22 cellular contexts compared by ENCODE assay signal in genomic region chr13:90308249-90308648, GRCh38.
DNase-seq lines count a peak whose midpoint lies in the region; ATAC-seq, FAIRE-seq and TF ChIP-seq lines count a peak whose summit lies in the region.
"Had no signal": no experiment of that assay in that cellular context is flagged by ENCODE, and none has a peak within 500 bp of the region (broad histone marks: within the 10 kb centered on the region; RNA-seq: fewer than 3 reads in every experiment).

No MANE protein-coding gene starts in this region.

- H3K4me1 Mint-ChIP-seq in neural crest cell = peaks cover 19% of the 10 kb centered on the region
- H3K4me1 Mint-ChIP-seq: B cell had no signal

- in situ Hi-C loops in HepG2 (cut with HindIII; ENCODE audit: extremely low pct_ligation_motif_present, low pct_unique_long_range_greater_than_20kb) = no loop called here

- H3K9me3 ChIP-seq in liver (ENCODE audit: control insufficient read depth in 4 of 4, low read length in 3 of 4) = no peaks in the 10 kb centered on the region
- peaks cover 38% of the 10 kb centered on the region for H3K9me3 ChIP-seq in HepG2 (ENCODE audit: low read length)
- H3K9me3 ChIP-seq: A549, Caco-2 had no signal

- H3K9ac ChIP-seq in liver (ENCODE audit: low read depth in 1 of 2, low read length in 2 of 2) (no peak overlapping the region), HepG2 (ENCODE audit: insufficient read depth, low read depth, low read length) (no peak overlapping the region)
- H3K9ac ChIP-seq: BLaER1 treated with 17β-estradiol and CSF1 and Interleukin-3, amounts not matched to agents 10 nM and 100 nM had no signal

- TF ChIP-seq CTCF in liver (IDR thresholded peaks at IDR 0.05; ENCODE audit: low read depth, low read length, missing input control) = no peak
- no peak for TF ChIP-seq CTCF in HepG2 (CRISPR knock-in tag; IDR thresholded peaks at IDR 0.05)
- TF ChIP-seq CTCF in neural crest cell (conservative IDR thresholded peaks at IDR 0.05) = no peak

- H3K27ac Mint-ChIP-seq in neural crest cell (ENCODE audit: unreplicated experiment) = peak overlapping the region; percentile 69
- H3K27ac Mint-ChIP-seq: B cell; CD4-positive, alpha-beta T cell; CD8-positive, alpha-beta T cell had no signal

- no peaks in the 10 kb centered on the region for H3K27me3 Mint-ChIP-seq in neural crest cell (ENCODE audit: low read depth)
- H3K27me3 Mint-ChIP-seq: B cell; CD4-positive, alpha-beta T cell had no signal

- POLR2A ChIA-PET in HepG2 (lab: Yijun Ruan, JAX) = no interaction called here

- peaks cover 7% of the 10 kb centered on the region for H3K9me3 Mint-ChIP-seq in neural crest cell

- no peak overlapping the region for H2AFZ ChIP-seq in HepG2 (ENCODE audit: low read length)

- no peak for TF ChIP-seq POLR2A in HepG2 (IDR thresholded peaks at IDR 0.05; ENCODE audit: insufficient read depth in 1 of 2, low read depth in 2 of 2, low read length in 2 of 2)

- H3K36me3 Mint-ChIP-seq in neural crest cell (ENCODE audit: low read depth) = peaks cover 3% of the 10 kb centered on the region
- H3K36me3 Mint-ChIP-seq: CD8-positive, alpha-beta T cell had no signal

- FAIRE-seq in HepG2 (lab: Jason Lieb, UNC) = no peak
- FAIRE-seq: A549, G401.6, GM12891, GM19239 had no signal

- no peak overlapping the region for H3K27ac ChIP-seq in liver (ENCODE audit: low read depth in 1 of 2, low read length in 2 of 2)
- no peak overlapping the region for H3K27ac ChIP-seq in HepG2 (ENCODE audit: extremely low read length, insufficient read depth, low read length)
- H3K27ac ChIP-seq: 22Rv1; A549; BLaER1 treated with 17β-estradiol and CSF1 and Interleukin-3, amounts not matched to agents 10 nM and 100 nM; C4-2B had no signal

- H3K4me3 Mint-ChIP-seq in neural crest cell = peak overlapping the region; percentile 3
- H3K4me3 Mint-ChIP-seq: B cell; CD4-positive, alpha-beta T cell; CD8-positive, alpha-beta T cell had no signal

- H4K20me1 ChIP-seq in HepG2 (ENCODE audit: insufficient read depth, low read length) = no peaks in the 10 kb centered on the region
- H4K20me1 ChIP-seq: BLaER1 treated with 17β-estradiol and CSF1 and Interleukin-3, amounts not matched to agents 10 nM and 100 nM had no signal

- no peak overlapping the region for H3K4me2 ChIP-seq in HepG2 (ENCODE audit: low read depth, low read length)
- H3K4me2 ChIP-seq: A549; BLaER1 treated with 17β-estradiol and CSF1 and Interleukin-3, amounts not matched to agents 10 nM and 100 nM had no signal

- peaks cover 0 to 11% (median 3%) of the 10 kb centered on the region in 4 donors for H3K4me1 ChIP-seq in liver (ENCODE audit: control insufficient read depth in 4 of 4, insufficient read depth in 4 of 4, low read length in 3 of 4)
- no peaks in the 10 kb centered on the region for H3K4me1 ChIP-seq in HepG2 (ENCODE audit: insufficient read depth, low read length)
- H3K4me1 ChIP-seq: A549, Caco-2 had no signal

- BruUV-seq in HepG2 (replicated peaks; lab: Mats Ljungman, UMichigan) = no TSS peak

- DNase-seq in HepG2 (ENCODE audit: low spot score) = no peak
- DNase-seq in left lobe of liver (ENCODE audit: low spot score) = no peak
- no peak for DNase-seq in neural crest cell (ENCODE audit: low read depth, low spot score)
- DNase-seq in NCI-H2227 treated with DMSO at 0.1 percent for 48 hours (lab: John Stamatoyannopoulos, UW) = no peak
- DNase-seq: AML-193; Caco-2; Calu3; CD4-positive, alpha-beta T cell; CD8-positive, alpha-beta T cell; DMS79 treated with DMSO at 0.1 percent for 48 hours; GF-D8 had no signal

- TF ChIP-seq RAD21 in liver (IDR thresholded peaks at IDR 0.05) = no peak
- no peak for TF ChIP-seq RAD21 in HepG2 (CRISPR knock-in tag; IDR thresholded peaks at IDR 0.05)

- H3K36me3 ChIP-seq in liver (ENCODE audit: control insufficient read depth in 4 of 4, insufficient read depth in 3 of 4, low read depth in 1 of 4, low read length in 3 of 4) (no peaks in the 10 kb centered on the region), HepG2 (replicated peaks in 1 of 2; ENCODE audit: control insufficient read depth in 1 of 2, insufficient read depth in 2 of 2, low read length in 2 of 2) (no peaks in the 10 kb centered on the region)
- H3K36me3 ChIP-seq: BLaER1 treated with 17β-estradiol and CSF1 and Interleukin-3, amounts not matched to agents 10 nM and 100 nM had no signal

- no peak for TF ChIP-seq EP300 in HepG2 (IDR thresholded peaks at IDR 0.05; ENCODE audit: low read depth in 2 of 2, low read length in 2 of 2)
- no peak for TF ChIP-seq EP300 in HepG2 (CRISPR knock-in tag; IDR thresholded peaks at IDR 0.05; ENCODE audit: borderline replicate concordance)

- H3K4me3 ChIP-seq in liver (ENCODE audit: low read depth in 1 of 3, low read length in 3 of 3) (no peak overlapping the region), HepG2 (replicated peaks in 1 of 3; ENCODE audit: insufficient read depth in 1 of 3, low read depth in 2 of 3, low read length in 3 of 3) (no peak overlapping the region)
- H3K4me3 ChIP-seq: A549; BLaER1 treated with 17β-estradiol and CSF1 and Interleukin-3, amounts not matched to agents 10 nM and 100 nM had no signal

- no peaks in the 10 kb centered on the region for H3K79me2 ChIP-seq in HepG2 (ENCODE audit: insufficient read depth, low read length)

- CTCF ChIA-PET in HepG2 (lab: Yijun Ruan, JAX; ENCODE audit: low intra/inter-chr PET ratio, low total read pairs) = no interaction called here

- no peak for ATAC-seq in HepG2
- peak; percentile 63 for ATAC-seq in left lobe of liver
- no peak for ATAC-seq in HG03280 (IDR thresholded peaks at IDR 0.05; ENCODE audit: unreplicated experiment)
- no peak for ATAC-seq in HG02852 (IDR thresholded peaks at IDR 0.05; ENCODE audit: unreplicated experiment)
- ATAC-seq: A549; CD8-positive, alpha-beta T cell had no signal

- H3K27me3 ChIP-seq in liver (ENCODE audit: control insufficient read depth in 4 of 4, insufficient read depth in 4 of 4, low read length in 3 of 4) (no peaks in the 10 kb centered on the region), HepG2 (ENCODE audit: control insufficient read depth in 1 of 2, insufficient read depth in 2 of 2, low read length in 2 of 2) (no peaks in the 10 kb centered on the region)
- H3K27me3 ChIP-seq: BLaER1 treated with 17β-estradiol and CSF1 and Interleukin-3, amounts not matched to agents 10 nM and 100 nM had no signal

- intact Hi-C loops in HepG2 (cut with micrococcal nuclease; ENCODE audit: unreplicated experiment) = no loop called here

TF ChIP-seq in liver, 16 proteins besides CTCF, POLR2A, EP300 and RAD21:
- TF ChIP-seq JUND (IDR thresholded peaks at IDR 0.05) = no peak
- no peak for TF ChIP-seq ZBTB33 (IDR thresholded peaks at IDR 0.05)
- no peak for TF ChIP-seq GABPA (IDR thresholded peaks at IDR 0.05 in 1 of 2, conservative IDR thresholded peaks at IDR 0.05 in 1 of 2)
- TF ChIP-seq NR2F2 (IDR thresholded peaks at IDR 0.05) = peak; percentile 68
- TF ChIP-seq HNF4A (conservative IDR thresholded peaks at IDR 0.05) = peak; percentile 45 to 52
- TF ChIP-seq MAX (IDR thresholded peaks at IDR 0.05) = no peak
- TF ChIP-seq YY1 (IDR thresholded peaks at IDR 0.05) = peak; percentile 41
- no peak for TF ChIP-seq HNF4G (IDR thresholded peaks at IDR 0.05)
- TF ChIP-seq FOXA2 (IDR thresholded peaks at IDR 0.05) = peak; percentile 3
- TF ChIP-seq RXRA (IDR thresholded peaks at IDR 0.05) = peak; percentile 11 to 19

TF ChIP-seq in HepG2, 621 proteins besides CTCF, POLR2A, EP300 and RAD21:
- TF ChIP-seq ATF6 (CRISPR knock-in tag; conservative IDR thresholded peaks at IDR 0.05) = no peak
- no peak for TF ChIP-seq SIN3A (IDR thresholded peaks at IDR 0.05; ENCODE audit: borderline replicate concordance, low read depth, low read length)
- no peak for TF ChIP-seq FOXK2 (IDR thresholded peaks at IDR 0.05)
- no peak for TF ChIP-seq ESRRA (CRISPR knock-in tag; IDR thresholded peaks at IDR 0.05; ENCODE audit: low read depth)
- no peak for TF ChIP-seq ZNF746 (CRISPR knock-in tag; IDR thresholded peaks at IDR 0.05)
- TF ChIP-seq BRCA1 (CRISPR knock-in tag; IDR thresholded peaks at IDR 0.05) = no peak
- no peak for TF ChIP-seq ZNF362 (CRISPR knock-in tag; IDR thresholded peaks at IDR 0.05; ENCODE audit: borderline replicate concordance)
- TF ChIP-seq MXD1 (CRISPR knock-in tag; IDR thresholded peaks at IDR 0.05) = no peak
- TF ChIP-seq YEATS4 (CRISPR knock-in tag; IDR thresholded peaks at IDR 0.05; ENCODE audit: borderline replicate concordance) = no peak
- TF ChIP-seq ZFY (CRISPR knock-in tag; IDR thresholded peaks at IDR 0.05) = no peak
- no peak for TF ChIP-seq FOXK1 (CRISPR knock-in tag; IDR thresholded peaks at IDR 0.05; ENCODE audit: borderline replicate concordance, low read depth)
- no peak for TF ChIP-seq RBAK (CRISPR knock-in tag; IDR thresholded peaks at IDR 0.05)
